Comparison of ENCODE assay signal across 8 cellular contexts in genomic region chr16:21708533-21709115, GRCh38. TPM values are rescaled to one million over a fixed set of nuclear protein-coding genes. Genes with fewer than 3 reads are reported as not detected.
A peak's percentile ranks its signal among the peaks of the same experiment; 100 is the strongest.
DNase-seq lines count a peak whose midpoint lies in the region; ATAC-seq, FAIRE-seq and TF ChIP-seq lines count a peak whose summit lies in the region.

No MANE protein-coding gene starts in this region.

- no peaks in the 10 kb centered on the region for H3K9me3 ChIP-seq in Loucy (ENCODE audit: insufficient read depth, low read depth, low read length)
- no peaks in the 10 kb centered on the region for H3K9me3 ChIP-seq in SJCRH30 (replicated peaks)
- H3K9me3 ChIP-seq in pancreas, result no peaks in the 10 kb centered on the region
- H3K9me3 ChIP-seq in transverse colon, result no peaks in the 10 kb centered on the region

- no peaks in the 10 kb centered on the region for H3K27me3 ChIP-seq in Loucy (ENCODE audit: insufficient read depth, low read length, poor library complexity, severe bottlenecking)
- no peaks in the 10 kb centered on the region for H3K27me3 ChIP-seq in SJCRH30
- no peaks in the 10 kb centered on the region for H3K27me3 ChIP-seq in pancreas
- no peaks in the 10 kb centered on the region for H3K27me3 ChIP-seq in transverse colon

- H3K27ac ChIP-seq in SJCRH30 (no peak overlapping the region), pancreas (no peak overlapping the region), transverse colon (no peak overlapping the region)

- no peak for TF ChIP-seq POLR2A in transverse colon (IDR thresholded peaks at IDR 0.05)

- H3K79me2 ChIP-seq in Loucy (ENCODE audit: insufficient read depth, low read length), result no peaks in the 10 kb centered on the region

- intact Hi-C loops in pancreas (cut with DNase I), result loop anchor here in 2 of 3 donors (10.0 kb wide), 1 partner anchor 124 kb away; no protein-coding TSS in a partner anchor
- intact Hi-C loops in transverse colon (cut with DNase I; ENCODE audit: low total_unique reads), result no loop called here

- peak; percentile 45 for FAIRE-seq in pancreas (lab: Jason Lieb, UNC)

- H3K4me1 ChIP-seq in Loucy (ENCODE audit: insufficient read depth, low read length, poor library complexity, severe bottlenecking) (no peaks in the 10 kb centered on the region), SJCRH30 (no peaks in the 10 kb centered on the region), pancreas (no peaks in the 10 kb centered on the region), transverse colon (peaks cover 0 to 8% (median 4%) of the 10 kb centered on the region in 4 donors)

- no peak overlapping the region for H3K4me2 ChIP-seq in Loucy (ENCODE audit: low read depth, low read length, poor library complexity, severe bottlenecking)

- ATAC-seq in pancreas (peak in 3 of 4 donors; percentile 79 to 86 (median 80)), HG02970 (IDR thresholded peaks at IDR 0.05; ENCODE audit: low FRiP score, unreplicated experiment) (no peak)

- H3K4me3 ChIP-seq in Loucy (ENCODE audit: low read length, poor library complexity, severe bottlenecking) (no peak overlapping the region), SJCRH30 (no peak overlapping the region), pancreas (no peak overlapping the region), transverse colon (no peak overlapping the region)

- no peaks in the 10 kb centered on the region for H3K9me2 ChIP-seq in Loucy (replicated peaks; ENCODE audit: low read depth, low read length)

- H3K36me3 ChIP-seq in Loucy (ENCODE audit: insufficient read depth, low read length) (no peaks in the 10 kb centered on the region), SJCRH30 (no peaks in the 10 kb centered on the region), pancreas (no peaks in the 10 kb centered on the region), transverse colon (no peaks in the 10 kb centered on the region)

- in situ Hi-C loops in transverse colon (cut with MboI; ENCODE audit: low pct_ligation_motif_present in 1 of 4, low pct_unique_long_range_greater_than_20kb in 1 of 4, low sequenced_read_pairs in 3 of 4), result loop anchor here in 3 of 4 donors (5.0 to 25.0 kb wide), 2 partner anchors 121 to 126 kb away; partner anchors contain the start of gene METTL9 (in 2 of the 3)

- WGBS in pancreas, 2 donors, result 2% methylated on average over 10 of the region's 10 CpGs
- 0 to 4% methylated on average over 5 to 10 of the region's 10 CpGs for WGBS in transverse colon (ENCODE audit: low coverage in 1 of 2), 2 donors

- no peak for TF ChIP-seq EP300 in transverse colon (IDR thresholded peaks at IDR 0.05; ENCODE audit: low read depth)

- no peak overlapping the region for H3K9ac ChIP-seq in Loucy (ENCODE audit: low read depth, low read length, poor library complexity, severe bottlenecking)

- H2AFZ ChIP-seq in Loucy (ENCODE audit: low read length), result no peak overlapping the region

- TF ChIP-seq CTCF in Loucy (conservative IDR thresholded peaks at IDR 0.05; ENCODE audit: low read length), result peak; percentile 93
- peak; percentile 53 to 90 (median 76) for TF ChIP-seq CTCF in pancreas (IDR thresholded peaks at IDR 0.05)
- TF ChIP-seq CTCF in transverse colon (IDR thresholded peaks at IDR 0.05), result peak; percentile 71 to 87 (median 81)

- DNase-seq in DMS53 treated with DMSO at 0.1 percent for 48 hours (lab: John Stamatoyannopoulos, UW; ENCODE audit: unreplicated experiment) (peak; percentile 46), SJCRH30 (peak; percentile 47 to 76), foreskin melanocyte (peak; percentile 40), pancreas (peak in 5 of 6 donors; percentile 44 to 78 (median 67)), transverse colon (peak; percentile 85)
- peak; percentile 72 for DNase-seq in activated effector memory CD4-positive, alpha-beta T cell treated with Interleukin-2 at 50 U/mL for 16 hours

- no peaks in the 10 kb centered on the region for H3F3A ChIP-seq in Loucy (ENCODE audit: low read depth)

- no peaks in the 10 kb centered on the region for H4K20me1 ChIP-seq in Loucy (ENCODE audit: insufficient read depth, low read length, poor library complexity, severe bottlenecking)

RNA-seq across cellular contexts. Expression of gene OTOA, which starts 44.9 kb away (rescaled TPM):
- 0.08 TPM in 1 of 2 replicates, not detected in the other for total RNA-seq in SJCRH30 (2014; rRNA removed; shearing (Covaris generic))
- under 1 TPM in 4 of 6 donors, not detected in 2; 0.04 to 0.50 (median 0.12) TPM for total RNA-seq in pancreas
- not detected for polyA plus RNA-seq in pancreas
- total RNA-seq in transverse colon, result under 1 TPM in 1 of 4 donors, not detected in 3; 0.32 TPM

RNA-seq across cellular contexts. Expression of gene IGSF6, which starts 56.2 kb away (rescaled TPM):
- not detected in 2 replicates for total RNA-seq in SJCRH30 (2014; rRNA removed; shearing (Covaris generic))
- total RNA-seq in pancreas (10 to 100 TPM in 1 of 6 donors, 1 to 10 TPM in 2, under 1 TPM in 3; 0.23 to 14.6 (median 1.1) TPM), transverse colon (1 to 10 TPM in 3 of 4 donors, not detected in 1; 1.2 to 2.4 (median 2.2) TPM)
- 1 to 10 TPM in 1 of 2 donors, under 1 TPM in 1; 0.35 to 1.1 TPM for polyA plus RNA-seq in pancreas
